In genomic region chr16:84116720-84117481, GRCh38 we compare ENCODE assay signal across 8 cellular contexts. TPM values are rescaled to one million over a fixed set of nuclear protein-coding genes. Genes with fewer than 3 reads are reported as not detected.
DNase-seq lines count a peak whose midpoint lies in the region; ATAC-seq and TF ChIP-seq lines count a peak whose summit lies in the region.

TSS of gene MBTPS1 (minus strand) at chr16:84116942. CDS start at chr16:84101783, 15,159 bp downstream.

- H3K27ac Mint-ChIP-seq in activated T-helper 2 cell treated with anti-CD3 and anti-CD28 coated beads, Interferon-gamma antibody, Interleukin-2, Interleukin-4, amounts not matched to agents 10 μg/mL and 5 μg/mL and 100 μg/mL, durations not matched to agents 14 hours and 24 hours and 36 hours = peak within 1 kb of the TSS; percentile 90
- H3K27ac Mint-ChIP-seq in natural killer cell treated with Interleukin-12 subunit alpha and Interleukin-12 subunit beta and Interleukin-15 and Interleukin-18, amount 100 ng/mL, for 72 hours = peak within 1 kb of the TSS; percentile 89 to 93

- CTCF ChIA-PET in RWPE1 (lab: Yijun Ruan, JAX) = interaction anchor here (0.6 to 2.4 kb wide), 5 partner anchors 33 to 70 kb away, joined by 3 to 8 read pairs (median 4); partner anchors contain the start of gene TAF1C

- peaks cover 4% of the 10 kb centered on the region for H3K36me3 Mint-ChIP-seq in activated T-helper 2 cell treated with anti-CD3 and anti-CD28 coated beads, Interferon-gamma antibody, Interleukin-2, Interleukin-4, amounts not matched to agents 10 μg/mL and 5 μg/mL and 100 μg/mL, durations not matched to agents 14 hours and 24 hours and 36 hours (ENCODE audit: low read depth)
- no peaks in the 10 kb centered on the region for H3K36me3 Mint-ChIP-seq in natural killer cell treated with Interleukin-12 subunit alpha and Interleukin-12 subunit beta and Interleukin-15 and Interleukin-18, amount 100 ng/mL, for 72 hours

- ATAC-seq in natural killer cell treated with Interleukin-12 subunit alpha and Interleukin-12 subunit beta and Interleukin-15 and Interleukin-18, amount 100 ng/mL, for 72 hours = peak; percentile 98 to 99
- ATAC-seq in stimulated activated naive CD8-positive, alpha-beta T cell treated with anti-CD3 and anti-CD28 coated beads, Interleukin-15, Interleukin-2, amounts not matched to agents 100 U/mL and 50 U/mL, for 24 hours = peak; percentile 95

- POLR2A ChIA-PET in RWPE1 (lab: Yijun Ruan, JAX; ENCODE audit: low non-redundant PET) = interaction anchor here (0.9 to 1.7 kb wide), 3 partner anchors 17 to 70 kb away, joined by 3 to 5 read pairs (median 4); no protein-coding TSS in a partner anchor

- H3K4me3 ChIP-seq in LNCaP clone FGC (ENCODE audit: low read depth, low read length) = peak within 1 kb of the TSS; percentile 93

- no peaks in the 10 kb centered on the region for H3K27me3 Mint-ChIP-seq in activated T-helper 2 cell treated with anti-CD3 and anti-CD28 coated beads, Interferon-gamma antibody, Interleukin-2, Interleukin-4, amounts not matched to agents 10 μg/mL and 5 μg/mL and 100 μg/mL, durations not matched to agents 14 hours and 24 hours and 36 hours (ENCODE audit: low read depth)
- no peaks in the 10 kb centered on the region for H3K27me3 Mint-ChIP-seq in natural killer cell treated with Interleukin-12 subunit alpha and Interleukin-12 subunit beta and Interleukin-15 and Interleukin-18, amount 100 ng/mL, for 72 hours

- TF ChIP-seq CTCF in LNCaP clone FGC (IDR thresholded peaks at IDR 0.05; ENCODE audit: control insufficient read depth, extremely low read depth, insufficient read depth) (no peak), RWPE1 (conservative IDR thresholded peaks at IDR 0.05; ENCODE audit: low read depth) (peak; percentile 41; the same call in 1 of the 2 replicates)

- H3K9me3 Mint-ChIP-seq in activated T-helper 2 cell treated with anti-CD3 and anti-CD28 coated beads, Interferon-gamma antibody, Interleukin-2, Interleukin-4, amounts not matched to agents 10 μg/mL and 5 μg/mL and 100 μg/mL, durations not matched to agents 14 hours and 24 hours and 36 hours = no peaks in the 10 kb centered on the region
- H3K9me3 Mint-ChIP-seq in natural killer cell treated with Interleukin-12 subunit alpha and Interleukin-12 subunit beta and Interleukin-15 and Interleukin-18, amount 100 ng/mL, for 72 hours = no peaks in the 10 kb centered on the region

- intact Hi-C loops in activated T-helper 2 cell treated with anti-CD3 and anti-CD28 coated beads, Interferon-gamma antibody, Interleukin-2, Interleukin-4, amounts not matched to agents 10 μg/mL and 5 μg/mL and 100 μg/mL, durations not matched to agents 14 hours and 24 hours and 36 hours (cut with micrococcal nuclease) = loop anchor here (1.0 to 10.0 kb wide), 6 partner anchors 18 to 1438 kb away; partner anchors contain the start of gene TAF1C

- peaks cover 14% of the 10 kb centered on the region for H3K4me1 Mint-ChIP-seq in activated T-helper 2 cell treated with anti-CD3 and anti-CD28 coated beads, Interferon-gamma antibody, Interleukin-2, Interleukin-4, amounts not matched to agents 10 μg/mL and 5 μg/mL and 100 μg/mL, durations not matched to agents 14 hours and 24 hours and 36 hours (ENCODE audit: low read depth)
- H3K4me1 Mint-ChIP-seq in natural killer cell treated with Interleukin-12 subunit alpha and Interleukin-12 subunit beta and Interleukin-15 and Interleukin-18, amount 100 ng/mL, for 72 hours (ENCODE audit: low read depth in 2 of 2) = peaks cover 11 to 17% of the 10 kb centered on the region in 2 donors

- peak within 1 kb of the TSS; percentile 90 for H3K4me3 Mint-ChIP-seq in activated T-helper 2 cell treated with anti-CD3 and anti-CD28 coated beads, Interferon-gamma antibody, Interleukin-2, Interleukin-4, amounts not matched to agents 10 μg/mL and 5 μg/mL and 100 μg/mL, durations not matched to agents 14 hours and 24 hours and 36 hours (ENCODE audit: low read depth)
- H3K4me3 Mint-ChIP-seq in natural killer cell treated with Interleukin-12 subunit alpha and Interleukin-12 subunit beta and Interleukin-15 and Interleukin-18, amount 100 ng/mL, for 72 hours = peak within 1 kb of the TSS; percentile 95

- peak within 1 kb of the TSS; percentile 93 for H3K27ac ChIP-seq in RWPE1

- peak; percentile 98 for DNase-seq in EH (ENCODE audit: low read depth)
- peak; percentile 98 for DNase-seq in H4 (ENCODE audit: low spot score)
- peak; percentile 90 for DNase-seq in LNCaP clone FGC (ENCODE audit: low read depth)
- peak; percentile 96 for DNase-seq in RWPE1 (ENCODE audit: low spot score)
- peak; percentile 98 for DNase-seq in activated T-helper 2 cell treated with anti-CD3 and anti-CD28 coated beads, Interferon-gamma antibody, Interleukin-2, Interleukin-4, amounts not matched to agents 10 μg/mL and 5 μg/mL and 100 μg/mL, durations not matched to agents 14 hours and 24 hours and 36 hours (ENCODE audit: low spot score)
- DNase-seq in fibroblast of peridontal ligament (ENCODE audit: extremely low read depth) = peak; percentile 95
- DNase-seq in natural killer cell treated with Interleukin-12 subunit alpha and Interleukin-12 subunit beta and Interleukin-15 and Interleukin-18, amount 100 ng/mL, for 72 hours (ENCODE audit: low spot score) = peak; percentile 99
- peak; percentile 99 for DNase-seq in stimulated activated naive CD8-positive, alpha-beta T cell treated with anti-CD3 and anti-CD28 coated beads, Interleukin-15, Interleukin-2, amounts not matched to agents 100 U/mL and 50 U/mL, for 24 hours

RNA-seq across cellular contexts. Expression of gene MBTPS1, which starts in this region (rescaled TPM):
- 56.3 and 77.9 TPM in 2 replicates for total RNA-seq in H4 (2014; rRNA removed; shearing (Covaris generic))
- 54.5 and 58.1 TPM in 2 replicates for total RNA-seq in activated T-helper 2 cell treated with anti-CD3 and anti-CD28 coated beads, Interferon-gamma antibody, Interleukin-2, Interleukin-4, amounts not matched to agents 10 μg/mL and 5 μg/mL and 100 μg/mL, durations not matched to agents 14 hours and 24 hours and 36 hours
- 10 to 100 TPM; 65.4 to 83.4 TPM for total RNA-seq in natural killer cell treated with Interleukin-12 subunit alpha and Interleukin-12 subunit beta and Interleukin-15 and Interleukin-18, amount 100 ng/mL, for 72 hours

Comparison
In these comparisons a context has a peak if more than half of its experiments do, and no peak if none do; other contexts are left out.
1. Peak in every context shown above with its lines: DNase-seq, ATAC-seq, H3K4me3 ChIP-seq and H3K27ac ChIP-seq.